In genomic region chr6:34391711-34392496, GRCh38 we compare ENCODE assay signal across 8 cellular contexts. TPM values are rescaled to one million over a fixed set of nuclear protein-coding genes. Genes with fewer than 3 reads are reported as not detected.
DNase-seq lines count a peak whose midpoint lies in the region; ATAC-seq and TF ChIP-seq lines count a peak whose summit lies in the region.

No MANE protein-coding gene starts in this region.

- peaks cover 15% of the 10 kb centered on the region for H3K9me3 Mint-ChIP-seq in GM23338
- peaks cover 3% of the 10 kb centered on the region for H3K9me3 Mint-ChIP-seq in activated naive CD8-positive, alpha-beta T cell treated with anti-CD3 and anti-CD28 coated beads, Interleukin-2, amount 50 U/mL, for 24 hours

- H3K27me3 ChIP-seq in GM23338 (ENCODE audit: insufficient read depth) (no peaks in the 10 kb centered on the region), SK-N-SH (ENCODE audit: insufficient read depth) (no peaks in the 10 kb centered on the region), right atrium auricular region (no peaks in the 10 kb centered on the region), aorta (ENCODE audit: control insufficient read depth in 1 of 2, insufficient read depth in 2 of 2, low read length in 1 of 2) (no peaks in the 10 kb centered on the region)

- H3F3A ChIP-seq in GM23338 (replicated peaks; ENCODE audit: low read depth) = 0 out of 2 replicates have a peak, but pooled peaks cover 3% of the 10 kb centered on the region
- H3F3A ChIP-seq in SK-N-SH (replicated peaks; ENCODE audit: insufficient read depth) = peaks cover 12% of the 10 kb centered on the region

- TF ChIP-seq CTCF in GM23338 (conservative IDR thresholded peaks at IDR 0.05; ENCODE audit: low read depth in 2 of 2) = no peak
- no peak for TF ChIP-seq CTCF in SK-N-SH (IDR thresholded peaks at IDR 0.05)
- TF ChIP-seq CTCF in right atrium auricular region (IDR thresholded peaks at IDR 0.05) = no peak

- H3K27ac ChIP-seq in GM23338 (ENCODE audit: low read depth) (peak overlapping the region; percentile 78), SK-N-SH (ENCODE audit: low read depth in 2 of 2, low read length in 1 of 2) (peak overlapping the region; percentile 62 to 87), right atrium auricular region (peak overlapping the region; percentile 88 to 95), aorta (ENCODE audit: low read depth in 1 of 2, low read length in 2 of 2) (peak overlapping the region; percentile 15 to 60)

- H3K9me2 ChIP-seq in GM23338 (ENCODE audit: insufficient read depth) (no peaks in the 10 kb centered on the region), SK-N-SH (no peaks in the 10 kb centered on the region)

- H3K9me3 ChIP-seq in SK-N-SH = no peaks in the 10 kb centered on the region
- H3K9me3 ChIP-seq in right atrium auricular region = peaks cover 0 to 3% of the 10 kb centered on the region in 2 donors
- no peaks in the 10 kb centered on the region for H3K9me3 ChIP-seq in aorta (ENCODE audit: control insufficient read depth, low read length)

- intact Hi-C loops in aorta (cut with DNase I) = loop anchor here (1.0 to 5.0 kb wide), 4 partner anchors 90 to 145 kb away; partner anchors contain the start of gene SMIM29 (in 2 of the 2)

- 1% methylated on average over 31 of the region's 80 CpGs for WGBS in SK-N-SH (ENCODE audit: low lambda C conversion rate)
- 0 to 1% methylated on average over 71 to 80 of the region's 80 CpGs for WGBS in aorta, 2 donors

- CTCF ChIA-PET in SK-N-SH (lab: Yijun Ruan, JAX) = interaction anchor here (0.6 to 4.0 kb wide), 6 partner anchors 11 to 196 kb away, joined by 3 to 44 read pairs (median 4); partner anchors contain the start of gene SMIM29

- H4K20me1 ChIP-seq in GM23338 (replicated peaks; ENCODE audit: insufficient read depth) = peaks cover 7% of the 10 kb centered on the region; the same call in 1 of the 2 replicates
- peaks cover 17% of the 10 kb centered on the region for H4K20me1 ChIP-seq in SK-N-SH (ENCODE audit: insufficient read depth)

- H3K9ac ChIP-seq in SK-N-SH = peak overlapping the region; percentile 94

- H3K36me3 ChIP-seq in GM23338 (ENCODE audit: insufficient read depth) = no peaks in the 10 kb centered on the region; the same call in 1 of the 2 replicates
- no peaks in the 10 kb centered on the region for H3K36me3 ChIP-seq in SK-N-SH (replicated peaks in 1 of 2; ENCODE audit: control insufficient read depth in 1 of 2, insufficient read depth in 2 of 2, low read length in 1 of 2)
- no peaks in the 10 kb centered on the region for H3K36me3 ChIP-seq in right atrium auricular region
- no peaks in the 10 kb centered on the region for H3K36me3 ChIP-seq in aorta (ENCODE audit: control insufficient read depth in 1 of 2, insufficient read depth in 2 of 2, low read length in 1 of 2)

- ATAC-seq in GM23338 (peak; percentile 59), aorta (ENCODE audit: low FRiP score) (peak; percentile 31)
- ATAC-seq in activated naive CD8-positive, alpha-beta T cell treated with anti-CD3 and anti-CD28 coated beads, Interleukin-2, amount 50 U/mL, for 24 hours = peak; percentile 50

- H3K79me2 ChIP-seq in GM23338 (replicated peaks; ENCODE audit: insufficient read depth) (peaks cover 47% of the 10 kb centered on the region), SK-N-SH (ENCODE audit: insufficient read depth) (peaks cover 54% of the 10 kb centered on the region)

- H3K36me3 Mint-ChIP-seq in GM23338 (ENCODE audit: low read depth) = peaks cover 8% of the 10 kb centered on the region
- peaks cover 3% of the 10 kb centered on the region for H3K36me3 Mint-ChIP-seq in activated naive CD8-positive, alpha-beta T cell treated with anti-CD3 and anti-CD28 coated beads, Interleukin-2, amount 50 U/mL, for 24 hours (ENCODE audit: low read depth)

- 0 out of 2 replicates have a peak overlapping the region, but pooled peaks have one; percentile 38 for H2AFZ ChIP-seq in GM23338
- H2AFZ ChIP-seq in SK-N-SH (ENCODE audit: low read depth) = peak overlapping the region; percentile 93

- peaks cover 14% of the 10 kb centered on the region; the same call in 1 of the 2 replicates for H3K4me1 ChIP-seq in GM23338 (ENCODE audit: insufficient read depth)
- H3K4me1 ChIP-seq in SK-N-SH (ENCODE audit: control insufficient read depth in 1 of 2, insufficient read depth in 2 of 2, low read depth in 1 of 2, low read length in 1 of 2) = peaks cover 3 to 11% of the 10 kb centered on the region in 2 experiments; a peak in 2 of 4 replicates
- H3K4me1 ChIP-seq in right atrium auricular region = peaks cover 0 to 45% of the 10 kb centered on the region in 2 donors
- no peaks in the 10 kb centered on the region for H3K4me1 ChIP-seq in aorta (ENCODE audit: control insufficient read depth in 1 of 2, insufficient read depth in 2 of 2, low read length in 2 of 2)

- peaks cover 13% of the 10 kb centered on the region for H3K4me1 Mint-ChIP-seq in GM23338
- peaks cover 22% of the 10 kb centered on the region for H3K4me1 Mint-ChIP-seq in activated naive CD8-positive, alpha-beta T cell treated with anti-CD3 and anti-CD28 coated beads, Interleukin-2, amount 50 U/mL, for 24 hours

- in situ Hi-C loops in G401 (cut with HindIII; ENCODE audit: low sequenced_read_pairs) = loop anchor here (25.0 kb wide), 1 partner anchor 205 kb away; no protein-coding TSS in a partner anchor

- POLR2A ChIA-PET in SK-N-SH (lab: Yijun Ruan, JAX) = interaction anchor here (1.0 to 1.1 kb wide), 2 partner anchors 34 to 41 kb away, joined by 3 to 4 read pairs; partner anchors contain the start of gene RPS10

- peak; percentile 17; the same call in 1 of the 2 replicates for TF ChIP-seq RAD21 in SK-N-SH (IDR thresholded peaks at IDR 0.05; ENCODE audit: low read length)

- H3K4me2 ChIP-seq in GM23338 (peak overlapping the region; percentile 74), SK-N-SH (peak overlapping the region; percentile 80)

- no peak overlapping the region for H3K27ac Mint-ChIP-seq in GM23338
- no peak overlapping the region for H3K27ac Mint-ChIP-seq in activated naive CD8-positive, alpha-beta T cell treated with anti-CD3 and anti-CD28 coated beads, Interleukin-2, amount 50 U/mL, for 24 hours

- peak; percentile 67 for DNase-seq in G401 (ENCODE audit: low spot score)
- peak; percentile 78 for DNase-seq in GM23338 (ENCODE audit: low spot score)
- peak; percentile 69 for DNase-seq in LHCN-M2 (ENCODE audit: low read depth)
- no peak for DNase-seq in SK-N-SH
- DNase-seq in activated naive CD8-positive, alpha-beta T cell treated with anti-CD3 and anti-CD28 coated beads, Interleukin-2, amount 50 U/mL, for 24 hours = peak; percentile 61
- no peak for DNase-seq in right atrium auricular region (ENCODE audit: low spot score)
- peak; percentile 64 for DNase-seq in putamen (ENCODE audit: low spot score)
- DNase-seq in aorta = peak; percentile 73 to 88

- H3K27me3 Mint-ChIP-seq in GM23338 (ENCODE audit: insufficient read depth, low read depth, poor library complexity) = peaks cover 10% of the 10 kb centered on the region
- H3K27me3 Mint-ChIP-seq in activated naive CD8-positive, alpha-beta T cell treated with anti-CD3 and anti-CD28 coated beads, Interleukin-2, amount 50 U/mL, for 24 hours = no peaks in the 10 kb centered on the region

- no peak for TF ChIP-seq EP300 in SK-N-SH (IDR thresholded peaks at IDR 0.05; ENCODE audit: borderline replicate concordance in 1 of 2, low read depth in 1 of 2, low read length in 1 of 2)

- no peak overlapping the region for H3K4me3 Mint-ChIP-seq in GM23338
- H3K4me3 Mint-ChIP-seq in activated naive CD8-positive, alpha-beta T cell treated with anti-CD3 and anti-CD28 coated beads, Interleukin-2, amount 50 U/mL, for 24 hours = no peak overlapping the region

- H3K4me3 ChIP-seq in GM23338 (peak overlapping the region; percentile 58), SK-N-SH (ENCODE audit: low read depth in 2 of 2, low read length in 1 of 2) (peak overlapping the region; percentile 76 to 92), right atrium auricular region (peak overlapping the region; percentile 76 to 83), aorta (ENCODE audit: low read length in 2 of 2) (peak overlapping the region; percentile 57 to 76)

TF ChIP-seq in GM23338, 12 proteins besides CTCF, POLR2A, EP300 and RAD21 (continues in another document):
- no peak for TF ChIP-seq STAT1 (IDR thresholded peaks at IDR 0.05; ENCODE audit: unreplicated experiment)

TF ChIP-seq in SK-N-SH, 30 proteins besides CTCF, POLR2A, EP300 and RAD21 (continues in another document):
- TF ChIP-seq CHD2 (IDR thresholded peaks at IDR 0.05; ENCODE audit: low read length, partially characterized antibody) (peak; percentile 59), SIN3A (IDR thresholded peaks at IDR 0.05; ENCODE audit: borderline replicate concordance, low read depth, low read length) (0 out of 2 replicates have a peak, but pooled peaks have one; percentile 56), FOXM1 (IDR thresholded peaks at IDR 0.05; ENCODE audit: low read depth) (no peak), MXI1 (IDR thresholded peaks at IDR 0.05; ENCODE audit: low read depth, low read length) (peak; percentile 94), MAX (IDR thresholded peaks at IDR 0.05; ENCODE audit: low read depth) (peak; percentile 96), SMC3 (IDR thresholded peaks at IDR 0.05; ENCODE audit: low read depth, low read length) (peak; percentile 16; the same call in 1 of the 2 replicates), TCF12 (IDR thresholded peaks at IDR 0.05) (0 out of 2 replicates have a peak, but pooled peaks have one; percentile 13)

RNA-seq across cellular contexts. Expression of gene NUDT3, which starts 0.6 kb away (rescaled TPM):
- total RNA-seq in G401 (2014; rRNA removed; shearing (Covaris generic)) = 8.1 and 10.6 TPM in 2 replicates
- 31.1 and 32.5 TPM in 2 replicates for total RNA-seq in GM23338 (2014; rRNA removed; shearing (Covaris generic))
- polyA plus RNA-seq in GM23338 (2016; fragmentation: Nextera tagmentation; extraction: Ambion mirVana) (11.5 and 12.1 TPM in 2 replicates), SK-N-SH (2012; rRNA removed) (11.9 and 14.4 TPM in 2 replicates), aorta (10 to 100 TPM; 15.5 to 19.9 TPM)
- total RNA-seq in LHCN-M2 (2014; rRNA removed) (21.5 and 26.1 TPM in 2 replicates), right atrium auricular region (10 to 100 TPM; 47.2 to 53.5 TPM), aorta (10 to 100 TPM; 47.3 to 50.2 TPM)
- polyA plus RNA-seq in LHCN-M2 (2012) = 6.4 TPM
- polyA plus RNA-seq in SK-N-SH (2012; cell fraction: cytosol; rRNA removed) = 15.2 and 15.8 TPM in 2 replicates
- polyA plus RNA-seq in SK-N-SH (2012; cell fraction: nucleus; rRNA removed) = 9.5 and 14.0 TPM in 2 replicates

RNA-seq across cellular contexts. Expression of gene RPS10, which starts 34.0 kb away (rescaled TPM):
- 2,978 and 4,372 TPM in 2 replicates for total RNA-seq in G401 (2014; rRNA removed; shearing (Covaris generic))
- total RNA-seq in GM23338 (2014; rRNA removed; shearing (Covaris generic)) = 1,675 and 2,175 TPM in 2 replicates
- polyA plus RNA-seq in GM23338 (2016; fragmentation: Nextera tagmentation; extraction: Ambion mirVana) (1,755 and 1,834 TPM in 2 replicates), SK-N-SH (2012; rRNA removed) (4,475 and 5,166 TPM in 2 replicates), aorta (1,000 to 10,000 TPM; 2,619 to 4,721 TPM)
- total RNA-seq in LHCN-M2 (2014; rRNA removed) (2,414 and 2,513 TPM in 2 replicates), right atrium auricular region (1,000 to 10,000 TPM in 1 of 2 donors, 100 to 1,000 TPM in 1; 830 to 2,258 TPM), aorta (100 to 1,000 TPM; 835 to 876 TPM)
- polyA plus RNA-seq in LHCN-M2 (2012) = 2,639 TPM
- 3,844 and 4,849 TPM in 2 replicates for polyA plus RNA-seq in SK-N-SH (2012; cell fraction: cytosol; rRNA removed)
- 1,086 and 1,514 TPM in 2 replicates for polyA plus RNA-seq in SK-N-SH (2012; cell fraction: nucleus; rRNA removed)

Comparison
In these comparisons a context has a peak if more than half of its experiments do, and no peak if none do; other contexts are left out.
1. DNase-seq: peak in G401 (single experiment), GM23338 (single experiment), LHCN-M2 (single experiment), activated naive CD8-positive, alpha-beta T cell treated with anti-CD3 and anti-CD28 coated beads, Interleukin-2, amount 50 U/mL, for 24 hours (single experiment), putamen (single experiment) and aorta (2 of 2); none in SK-N-SH (single experiment) and right atrium auricular region (single experiment).
2. H3K27ac ChIP-seq: peak in every context shown above with its lines; median percentile 92 in right atrium auricular region; 78 in GM23338; 74 in SK-N-SH; 38 in aorta.
3. Peak in every context shown above with its lines, with median percentiles within 50 percentile points of each other: ATAC-seq and H3K4me3 ChIP-seq.